In genomic region chr19:2408247-2408646, GRCh38 we compare ENCODE assay signal across 1 cellular context.
TF ChIP-seq lines count a peak whose summit lies in the region.

No MANE protein-coding gene starts in this region.

TF ChIP-seq in K562, 482 proteins besides CTCF, POLR2A, EP300 and RAD21:
- TF ChIP-seq, protein P1, sequence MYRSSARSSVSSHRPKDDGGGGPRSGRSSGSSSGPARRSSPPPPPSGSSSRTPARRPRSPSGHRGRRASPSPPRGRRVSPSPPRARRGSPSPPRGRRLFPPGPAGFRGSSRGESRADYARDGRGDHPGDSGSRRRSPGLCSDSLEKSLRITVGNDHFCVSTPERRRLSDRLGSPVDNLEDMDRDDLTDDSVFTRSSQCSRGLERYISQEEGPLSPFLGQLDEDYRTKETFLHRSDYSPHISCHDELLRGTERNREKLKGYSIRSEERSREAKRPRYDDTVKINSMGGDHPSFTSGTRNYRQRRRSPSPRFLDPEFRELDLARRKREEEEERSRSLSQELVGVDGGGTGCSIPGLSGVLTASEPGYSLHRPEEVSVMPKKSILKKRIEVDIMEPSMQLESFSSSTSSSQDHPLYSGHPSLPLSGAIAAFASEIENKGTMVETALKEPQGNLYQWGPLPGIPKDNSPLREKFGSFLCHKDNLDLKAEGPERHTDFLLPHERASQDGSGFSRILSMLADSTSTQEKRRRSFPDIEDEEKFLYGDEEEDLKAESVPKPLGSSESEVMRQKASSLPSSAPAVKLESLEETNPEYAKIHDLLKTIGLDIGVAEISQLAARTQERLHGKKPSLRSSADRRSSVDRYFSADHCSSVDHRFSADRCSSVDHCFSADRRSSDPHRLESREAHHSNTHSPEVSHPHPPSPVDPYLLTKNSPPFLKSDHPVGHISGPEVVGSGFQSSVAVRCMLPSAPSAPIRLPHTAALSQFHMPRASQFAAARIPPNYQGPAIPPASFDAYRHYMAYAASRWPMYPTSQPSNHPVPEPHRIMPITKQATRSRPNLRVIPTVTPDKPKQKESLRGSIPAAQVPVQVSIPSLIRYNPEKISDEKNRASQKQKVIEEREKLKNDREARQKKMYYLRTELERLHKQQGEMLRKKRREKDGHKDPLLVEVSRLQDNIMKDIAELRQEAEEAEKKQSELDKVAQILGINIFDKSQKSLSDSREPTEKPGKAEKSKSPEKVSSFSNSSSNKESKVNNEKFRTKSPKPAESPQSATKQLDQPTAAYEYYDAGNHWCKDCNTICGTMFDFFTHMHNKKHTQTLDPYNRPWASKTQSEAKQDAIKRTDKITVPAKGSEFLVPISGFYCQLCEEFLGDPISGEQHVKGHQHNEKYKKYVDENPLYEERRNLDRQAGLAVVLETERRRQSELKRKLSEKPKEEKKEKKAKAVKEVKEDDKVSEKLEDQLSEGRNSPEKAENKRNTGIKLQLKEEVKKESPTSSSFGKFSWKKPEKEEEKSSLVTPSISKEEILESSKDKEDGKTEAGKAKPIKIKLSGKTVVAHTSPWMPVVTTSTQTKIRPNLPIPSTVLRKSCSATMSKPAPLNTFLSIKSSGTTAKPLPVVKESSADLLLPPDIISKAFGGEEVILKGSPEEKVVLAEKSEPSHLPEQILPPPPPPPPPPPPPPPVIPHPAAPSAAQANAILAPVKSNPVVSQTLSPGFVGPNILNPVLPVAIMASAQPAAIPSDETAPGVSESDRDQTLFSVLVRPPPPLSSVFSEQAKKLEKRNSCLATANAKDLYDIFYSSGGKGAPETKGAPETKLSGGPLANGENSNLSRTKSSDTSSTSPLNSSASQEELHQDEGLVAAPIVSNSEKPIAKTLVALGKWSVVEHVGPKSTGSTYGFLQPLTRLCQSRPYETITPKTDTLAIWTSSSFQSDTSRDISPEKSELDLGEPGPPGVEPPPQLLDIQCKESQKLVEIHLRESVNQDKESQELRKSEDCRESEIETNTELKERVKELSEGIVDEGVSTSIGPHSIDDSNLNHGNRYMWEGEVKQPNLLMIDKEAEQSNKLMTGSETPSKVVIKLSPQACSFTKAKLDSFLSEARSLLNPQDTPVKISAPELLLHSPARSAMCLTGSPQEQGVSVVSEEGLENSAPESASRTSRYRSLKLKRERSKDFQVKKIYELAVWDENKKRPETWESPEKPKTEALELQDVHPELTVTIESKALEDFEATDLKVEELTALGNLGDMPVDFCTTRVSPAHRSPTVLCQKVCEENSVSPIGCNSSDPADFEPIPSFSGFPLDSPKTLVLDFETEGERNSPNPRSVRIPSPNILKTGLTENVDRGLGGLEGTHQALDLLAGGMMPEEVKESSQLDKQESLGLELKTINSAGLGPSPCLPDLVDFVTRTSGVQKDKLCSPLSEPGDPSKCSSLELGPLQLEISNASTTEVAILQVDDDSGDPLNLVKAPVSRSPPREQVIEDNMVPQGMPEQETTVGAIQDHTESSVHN (IDR thresholded peaks at IDR 0.05; ENCODE audit: borderline replicate concordance in 1 of 2, low read depth in 1 of 2), result no peak
- no peak for TF ChIP-seq TEAD1 (CRISPR knock-in tag; IDR thresholded peaks at IDR 0.05)
- TF ChIP-seq POLR2G (IDR thresholded peaks at IDR 0.05; ENCODE audit: low read depth, low read length), result 0 out of 2 replicates have a peak, but pooled peaks have one; percentile 17
